Comparison of ENCODE assay signal across 16 cellular contexts in genomic region chr7:14760730-14761129, GRCh38.
"Had no signal": no experiment of that assay in that cellular context is flagged by ENCODE, and none has a peak within 500 bp of the region (broad histone marks: within the 10 kb centered on the region; RNA-seq: fewer than 3 reads in every experiment).

No MANE protein-coding gene starts in this region.

- H3K27ac ChIP-seq: ovary, SK-N-MC, skin epidermis had no signal

- H3K4me1 Mint-ChIP-seq: neural crest cell had no signal

- ATAC-seq: activated CD8-positive, alpha-beta T cell treated with anti-CD3 and anti-CD28 coated beads for 36 hours; activated naive CD4-positive, alpha-beta T cell treated with anti-CD3 and anti-CD28 coated beads, Interleukin-2, amount 50 U/mL, for 72 hours; activated T-cell treated with anti-CD3 and anti-CD28 coated beads, Interleukin-2, amount 50 U/mL, for 4 hours; effector memory CD8-positive, alpha-beta T cell had no signal

- H3K27me3 ChIP-seq: ovary had no signal

- H3K9me3 Mint-ChIP-seq: activated CD8-positive, alpha-beta T cell treated with anti-CD3 and anti-CD28 coated beads for 36 hours; dendritic cell treated with granulocyte-macrophage colony-stimulating factor and Interleukin-4, amounts not matched to agents 40 ng/mL and 50 ng/mL, for 4 days had no signal

- H3K4me3 ChIP-seq: ovary, SK-N-MC, skin epidermis had no signal

- H3K27ac Mint-ChIP-seq: activated CD8-positive, alpha-beta T cell treated with anti-CD3 and anti-CD28 coated beads for 36 hours; activated naive CD4-positive, alpha-beta T cell treated with anti-CD3 and anti-CD28 coated beads, Interleukin-2, amount 50 U/mL, for 72 hours; dendritic cell treated with granulocyte-macrophage colony-stimulating factor and Interleukin-4, amounts not matched to agents 40 ng/mL and 50 ng/mL, for 4 days; effector memory CD8-positive, alpha-beta T cell had no signal

- DNase-seq: activated CD4-positive, alpha-beta T cell treated with anti-CD3 and anti-CD28 coated beads for 4 hours; activated CD8-positive, alpha-beta T cell treated with anti-CD3 and anti-CD28 coated beads for 36 hours; activated gamma-delta T cell; activated T-cell treated with anti-CD3 and anti-CD28 coated beads, Interleukin-2, amount 50 U/mL, for 4 hours; cerebellar nuclear complex; effector memory CD8-positive, alpha-beta T cell; ovary; stimulated activated CD4-positive, alpha-beta T cell treated with anti-CD3 and anti-CD28 coated beads, Interleukin-4, amount 100 ng/mL, for 24 hours; stimulated activated naive CD4-positive, alpha-beta T cell; T-helper 1 cell; trophoblast cell had no signal

- H3K9me3 ChIP-seq: ovary had no signal

- H3K36me3 Mint-ChIP-seq: activated naive CD4-positive, alpha-beta T cell treated with anti-CD3 and anti-CD28 coated beads, Interleukin-2, amount 50 U/mL, for 72 hours had no signal

- H3K27me3 Mint-ChIP-seq: activated CD8-positive, alpha-beta T cell treated with anti-CD3 and anti-CD28 coated beads for 36 hours; dendritic cell treated with granulocyte-macrophage colony-stimulating factor and Interleukin-4, amounts not matched to agents 40 ng/mL and 50 ng/mL, for 4 days; effector memory CD8-positive, alpha-beta T cell had no signal

- H3K36me3 ChIP-seq: ovary had no signal

- H3K4me3 Mint-ChIP-seq: activated CD8-positive, alpha-beta T cell treated with anti-CD3 and anti-CD28 coated beads for 36 hours; activated T-cell treated with anti-CD3 and anti-CD28 coated beads, Interleukin-2, amount 50 U/mL, for 4 hours; dendritic cell treated with granulocyte-macrophage colony-stimulating factor and Interleukin-4, amounts not matched to agents 40 ng/mL and 50 ng/mL, for 4 days; effector memory CD8-positive, alpha-beta T cell; neural crest cell had no signal
